ENCODE assay signal across 8 cellular contexts in the genomic region with DNA sequence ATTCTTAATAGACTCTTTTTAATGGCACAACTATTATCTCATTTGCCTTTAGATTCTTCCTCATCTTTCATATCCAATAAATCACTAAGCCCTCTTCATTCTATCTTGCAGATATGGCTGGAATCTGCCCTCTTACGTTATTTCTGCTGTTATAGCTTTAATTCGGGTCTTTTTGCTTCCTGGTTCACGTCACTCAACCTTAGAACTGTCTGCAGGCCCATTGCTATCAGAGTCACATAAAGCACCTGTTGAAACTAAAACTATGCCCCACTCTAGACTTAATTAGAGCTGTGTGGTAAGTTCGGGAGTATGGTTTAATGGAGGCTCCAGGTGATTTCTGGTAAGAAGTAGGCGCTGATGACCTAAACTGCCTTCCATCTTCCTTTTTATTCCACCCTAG. TPM values are rescaled to one million over a fixed set of nuclear protein-coding genes. Genes with fewer than 3 reads are reported as not detected.
DNase-seq lines count a peak whose midpoint lies in the region; ATAC-seq, FAIRE-seq and TF ChIP-seq lines count a peak whose summit lies in the region.

No MANE protein-coding gene starts in this region.

- H3K9me3 ChIP-seq in keratinocyte (ENCODE audit: control insufficient read depth, low read depth, low read length) (no peaks in the 10 kb centered on the region), tibial artery (no peaks in the 10 kb centered on the region)

- no peaks in the 10 kb centered on the region for H3K27me3 Mint-ChIP-seq in activated T-cell treated with anti-CD3 and anti-CD28 coated beads, Interleukin-2, amount 50 U/mL, for 4 hours (ENCODE audit: low read depth)

- H3K4me1 Mint-ChIP-seq in activated T-cell treated with anti-CD3 and anti-CD28 coated beads, Interleukin-2, amount 50 U/mL, for 4 hours (ENCODE audit: low read depth) = peaks cover 42% of the 10 kb centered on the region

- peaks cover 55% of the 10 kb centered on the region for H3K79me2 ChIP-seq in keratinocyte (ENCODE audit: control insufficient read depth, insufficient read depth, low read length)

- H3K4me2 ChIP-seq in keratinocyte (ENCODE audit: control insufficient read depth, extremely low read depth, insufficient read depth, low read depth, low read length) = peak overlapping the region; percentile 94

- no peaks in the 10 kb centered on the region for H4K20me1 ChIP-seq in keratinocyte (ENCODE audit: control insufficient read depth, extremely low read depth, insufficient read depth, low read length)

- H3K36me3 ChIP-seq in keratinocyte (ENCODE audit: control insufficient read depth in 2 of 2, extremely low read depth in 1 of 2, insufficient read depth in 2 of 2, low read length in 2 of 2) (no peaks in the 10 kb centered on the region), tibial artery (no peaks in the 10 kb centered on the region)

- H3K27me3 ChIP-seq in keratinocyte (ENCODE audit: control insufficient read depth, extremely low read depth, insufficient read depth, low read length) (no peaks in the 10 kb centered on the region), tibial artery (no peaks in the 10 kb centered on the region)

- no peak for DNase-seq in activated T-cell treated with anti-CD3 and anti-CD28 coated beads, Interleukin-2, amount 50 U/mL, for 4 hours
- no peak for DNase-seq in activated T-cell treated with anti-CD3 and anti-CD28 coated beads for 4 hours
- DNase-seq in keratinocyte (ENCODE audit: low read depth, low spot score) = no peak
- DNase-seq in tibial artery = no peak
- DNase-seq in ureter (ENCODE audit: low spot score) = no peak

- peak overlapping the region; percentile 98 for H3K4me3 Mint-ChIP-seq in activated T-cell treated with anti-CD3 and anti-CD28 coated beads, Interleukin-2, amount 50 U/mL, for 4 hours

- dilution Hi-C loops in keratinocyte (cut with MboI; ENCODE audit: extremely low pct_ligation_motif_present, low sequenced_read_pairs) = no loop called here

- H3K4me1 ChIP-seq in keratinocyte (ENCODE audit: control insufficient read depth, extremely low read depth, insufficient read depth, low read length) (peaks cover 7% of the 10 kb centered on the region), tibial artery (peaks cover 0 to 16% (median 10%) of the 10 kb centered on the region in 4 donors)

- H3K4me3 ChIP-seq in WI38 (ENCODE audit: low read depth, low read length) = peak overlapping the region; percentile 89
- H3K4me3 ChIP-seq in keratinocyte (ENCODE audit: control insufficient read depth in 2 of 3, extremely low read depth in 1 of 3, insufficient read depth in 2 of 3, low read depth in 1 of 3, low read length in 3 of 3) = peak overlapping the region; percentile 68 to 97 (median 91)
- H3K4me3 ChIP-seq in tibial artery = peak overlapping the region; percentile 68 to 95

- FAIRE-seq in keratinocyte (lab: Jason Lieb, UNC) = no peak

- intact Hi-C loops in tibial artery (cut with DNase I; ENCODE audit: low total_unique reads) = no loop called here

- TF ChIP-seq CTCF in WI38 (IDR thresholded peaks at IDR 0.05; ENCODE audit: low read depth, low read length) (no peak), keratinocyte (optimal IDR thresholded peaks at IDR 0.05 in 1 of 3, IDR thresholded peaks at IDR 0.05 in 1 of 3, conservative IDR thresholded peaks at IDR 0.05 in 1 of 3; ENCODE audit: extremely low read depth in 1 of 3, insufficient read depth in 2 of 3, low read length in 3 of 3) (no peak), tibial artery (IDR thresholded peaks at IDR 0.05) (no peak)

- H2AFZ ChIP-seq in keratinocyte (ENCODE audit: control insufficient read depth, low read length) = peak overlapping the region; percentile 81

- H3K9ac ChIP-seq in keratinocyte (ENCODE audit: control insufficient read depth, extremely low read depth, insufficient read depth, low read length) = peak overlapping the region; percentile 97

- no peaks in the 10 kb centered on the region for H3K9me3 Mint-ChIP-seq in activated T-cell treated with anti-CD3 and anti-CD28 coated beads, Interleukin-2, amount 50 U/mL, for 4 hours

- ATAC-seq in activated T-cell treated with anti-CD3 and anti-CD28 coated beads, Interleukin-2, amount 50 U/mL, for 4 hours = no peak
- ATAC-seq in GM18870 (IDR thresholded peaks at IDR 0.05; ENCODE audit: unreplicated experiment) (no peak), GM19463 (IDR thresholded peaks at IDR 0.05; ENCODE audit: unreplicated experiment) (no peak)

- H3K36me3 Mint-ChIP-seq in activated T-cell treated with anti-CD3 and anti-CD28 coated beads, Interleukin-2, amount 50 U/mL, for 4 hours (ENCODE audit: insufficient read depth) = peaks cover 12% of the 10 kb centered on the region

- H3K27ac ChIP-seq in keratinocyte (ENCODE audit: control insufficient read depth, insufficient read depth, low read length) = peak overlapping the region; percentile 90
- H3K27ac ChIP-seq in tibial artery = no peak overlapping the region

- no peaks in the 10 kb centered on the region for H3K9me1 ChIP-seq in keratinocyte (ENCODE audit: control insufficient read depth, extremely low read depth, insufficient read depth, low read length)

RNA-seq across cellular contexts. Expression of a gene that starts 1.0 kb away (rescaled TPM):
- total RNA-seq in activated T-cell treated with anti-CD3 and anti-CD28 coated beads, Interleukin-2, amount 50 U/mL, for 4 hours = 10 to 100 TPM; 20.8 to 22.5 (median 20.9) TPM
- 10.9 to 14.6 TPM (median 10.9 TPM) in 3 replicates for polyA plus RNA-seq in keratinocyte
- polyA plus RNA-seq in keratinocyte (2011; ENCODE audit: low read depth) = 9.9 TPM
- polyA plus RNA-seq in keratinocyte (2011; cell fraction: cytosol; rRNA removed) = 7.5 and 11.7 TPM in 2 replicates
- 10.8 and 12.7 TPM in 2 replicates for polyA plus RNA-seq in keratinocyte (2011; cell fraction: nucleus; rRNA removed)
- 7.3 and 9.1 TPM in 2 replicates for polyA plus RNA-seq in keratinocyte (2012; ENCODE audit: low replicate concordance)
- polyA minus RNA-seq in keratinocyte = 2.7 to 12.0 TPM (median 9.6 TPM) in 3 replicates
- polyA minus RNA-seq in keratinocyte (2011; cell fraction: cytosol; rRNA and poly(A)+ RNA removed) = 8.1 TPM
- polyA minus RNA-seq in keratinocyte (2011; cell fraction: nucleus; rRNA and poly(A)+ RNA removed) = 5.2 and 9.5 TPM in 2 replicates
- total RNA-seq in ureter = 17.0 TPM

RNA-seq across cellular contexts. Expression of a gene that starts 1.1 kb away (rescaled TPM):
- 1 to 10 TPM; 8.4 to 8.6 (median 8.5) TPM for total RNA-seq in activated T-cell treated with anti-CD3 and anti-CD28 coated beads, Interleukin-2, amount 50 U/mL, for 4 hours
- 4.2 to 8.7 TPM (median 8.0 TPM) in 3 replicates for polyA plus RNA-seq in keratinocyte
- polyA plus RNA-seq in keratinocyte (2011; ENCODE audit: low read depth) = 3.5 TPM
- 5.3 and 8.5 TPM in 2 replicates for polyA plus RNA-seq in keratinocyte (2011; cell fraction: cytosol; rRNA removed)
- 6.0 and 6.6 TPM in 2 replicates for polyA plus RNA-seq in keratinocyte (2011; cell fraction: nucleus; rRNA removed)
- polyA plus RNA-seq in keratinocyte (2012; ENCODE audit: low replicate concordance) = 5.0 and 8.5 TPM in 2 replicates
- polyA minus RNA-seq in keratinocyte = 2.3 to 10.9 TPM (median 5.8 TPM) in 3 replicates
- 4.6 TPM for polyA minus RNA-seq in keratinocyte (2011; cell fraction: cytosol; rRNA and poly(A)+ RNA removed)
- polyA minus RNA-seq in keratinocyte (2011; cell fraction: nucleus; rRNA and poly(A)+ RNA removed) = 3.3 and 6.2 TPM in 2 replicates
- 5.5 TPM for total RNA-seq in ureter
